ENCODE assay signal across 11 cellular contexts in genomic region chr5:93868851-93869250, GRCh38.
"Had no signal": no experiment of that assay in that cellular context is flagged by ENCODE, and none has a peak within 500 bp of the region (broad histone marks: within the 10 kb centered on the region; RNA-seq: fewer than 3 reads in every experiment).

No MANE protein-coding gene starts in this region.

- H3K9me3 ChIP-seq: HAP-1 had no signal

- H3K4me3 ChIP-seq: GM23248, GM23338, HAP-1 had no signal

- DNase-seq: GM23248, GOT3, H7, H9, HCEC 1CT, HFFc6 had no signal

- H2AFZ ChIP-seq: GM23248, GM23338 had no signal

- ATAC-seq: GM23338, HCT116 had no signal

- H3K36me3 ChIP-seq: HAP-1 had no signal

- FAIRE-seq: H1, H54 had no signal

- H3K27ac ChIP-seq: GM23248 had no signal

- H3K4me2 ChIP-seq: GM23338 had no signal

- H3K9ac ChIP-seq: GM23248 had no signal
